10 cellular contexts compared by ENCODE assay signal in genomic region chr14:52402812-52403526, GRCh38.
DNase-seq lines count a peak whose midpoint lies in the region; ATAC-seq lines count a peak whose summit lies in the region.
"Had no signal": no experiment of that assay in that cellular context is flagged by ENCODE, and none has a peak within 500 bp of the region (broad histone marks: within the 10 kb centered on the region; RNA-seq: fewer than 3 reads in every experiment).

No MANE protein-coding gene starts in this region.

- no peak overlapping the region for H3K4me3 Mint-ChIP-seq in activated T-helper 2 cell treated with anti-CD3 and anti-CD28 coated beads, Interferon-gamma antibody, Interleukin-2, Interleukin-4, amounts not matched to agents 10 μg/mL and 5 μg/mL and 100 μg/mL, durations not matched to agents 14 hours and 24 hours and 36 hours (ENCODE audit: low read depth)
- no peak overlapping the region for H3K4me3 Mint-ChIP-seq in stimulated activated naive CD8-positive, alpha-beta T cell treated with anti-CD3 and anti-CD28 coated beads, Interleukin-15, Interleukin-2, amounts not matched to agents 100 ng/mL and 50 ng/mL, for 24 hours

- intact Hi-C loops in activated T-helper 2 cell treated with anti-CD3 and anti-CD28 coated beads, Interferon-gamma antibody, Interleukin-2, Interleukin-4, amounts not matched to agents 10 μg/mL and 5 μg/mL and 100 μg/mL, durations not matched to agents 14 hours and 24 hours and 36 hours (cut with micrococcal nuclease): loop anchor here (1.0 to 5.0 kb wide), 7 partner anchors 10 to 149 kb away; partner anchors contain the start of genes GPR137C and TXNDC16

- peak; percentile 29 for DNase-seq in activated naive CD4-positive, alpha-beta T cell treated with Interleukin-2 at 50 U/mL for 16 hours
- no peak for DNase-seq in activated naive CD4-positive, alpha-beta T cell (lab: John Stamatoyannopoulos, UW)
- no peak for DNase-seq in activated T-helper 2 cell treated with anti-CD3 and anti-CD28 coated beads, Interferon-gamma antibody, Interleukin-2, Interleukin-4, amounts not matched to agents 10 μg/mL and 5 μg/mL and 100 μg/mL, durations not matched to agents 14 hours and 24 hours and 36 hours (ENCODE audit: low spot score)
- DNase-seq in SIG-M5 treated with dmso at 0.1 percent for 504 hours (lab: John Stamatoyannopoulos, UW; ENCODE audit: unreplicated experiment): no peak
- no peak for DNase-seq in NCI-H187 (lab: John Stamatoyannopoulos, UW)
- DNase-seq in SW 1271 (lab: John Stamatoyannopoulos, UW): no peak
- DNase-seq: H7 had no signal

- H3K36me3 Mint-ChIP-seq in activated T-helper 2 cell treated with anti-CD3 and anti-CD28 coated beads, Interferon-gamma antibody, Interleukin-2, Interleukin-4, amounts not matched to agents 10 μg/mL and 5 μg/mL and 100 μg/mL, durations not matched to agents 14 hours and 24 hours and 36 hours (ENCODE audit: low read depth): peaks cover 19% of the 10 kb centered on the region
- no peaks in the 10 kb centered on the region for H3K36me3 Mint-ChIP-seq in stimulated activated naive CD8-positive, alpha-beta T cell treated with anti-CD3 and anti-CD28 coated beads, Interleukin-15, Interleukin-2, amounts not matched to agents 100 ng/mL and 50 ng/mL, for 24 hours (ENCODE audit: low read depth)
- H3K36me3 Mint-ChIP-seq: CD14-positive monocyte had no signal

- peak overlapping the region; percentile 47 for H3K27ac Mint-ChIP-seq in activated T-helper 2 cell treated with anti-CD3 and anti-CD28 coated beads, Interferon-gamma antibody, Interleukin-2, Interleukin-4, amounts not matched to agents 10 μg/mL and 5 μg/mL and 100 μg/mL, durations not matched to agents 14 hours and 24 hours and 36 hours
- peak overlapping the region; percentile 54 for H3K27ac Mint-ChIP-seq in stimulated activated naive CD8-positive, alpha-beta T cell treated with anti-CD3 and anti-CD28 coated beads, Interleukin-15, Interleukin-2, amounts not matched to agents 100 ng/mL and 50 ng/mL, for 24 hours

- H3K4me1 Mint-ChIP-seq in activated T-helper 2 cell treated with anti-CD3 and anti-CD28 coated beads, Interferon-gamma antibody, Interleukin-2, Interleukin-4, amounts not matched to agents 10 μg/mL and 5 μg/mL and 100 μg/mL, durations not matched to agents 14 hours and 24 hours and 36 hours (ENCODE audit: low read depth): peaks cover 69% of the 10 kb centered on the region
- H3K4me1 Mint-ChIP-seq in stimulated activated naive CD8-positive, alpha-beta T cell treated with anti-CD3 and anti-CD28 coated beads, Interleukin-15, Interleukin-2, amounts not matched to agents 100 ng/mL and 50 ng/mL, for 24 hours (ENCODE audit: low read depth): peaks cover 53% of the 10 kb centered on the region

- no peaks in the 10 kb centered on the region for H3K27me3 Mint-ChIP-seq in activated T-helper 2 cell treated with anti-CD3 and anti-CD28 coated beads, Interferon-gamma antibody, Interleukin-2, Interleukin-4, amounts not matched to agents 10 μg/mL and 5 μg/mL and 100 μg/mL, durations not matched to agents 14 hours and 24 hours and 36 hours (ENCODE audit: low read depth)
- H3K27me3 Mint-ChIP-seq in stimulated activated naive CD8-positive, alpha-beta T cell treated with anti-CD3 and anti-CD28 coated beads, Interleukin-15, Interleukin-2, amounts not matched to agents 100 ng/mL and 50 ng/mL, for 24 hours: peaks cover 11% of the 10 kb centered on the region

- peaks cover 8% of the 10 kb centered on the region for H3K9me3 Mint-ChIP-seq in activated T-helper 2 cell treated with anti-CD3 and anti-CD28 coated beads, Interferon-gamma antibody, Interleukin-2, Interleukin-4, amounts not matched to agents 10 μg/mL and 5 μg/mL and 100 μg/mL, durations not matched to agents 14 hours and 24 hours and 36 hours
- H3K9me3 Mint-ChIP-seq in stimulated activated naive CD8-positive, alpha-beta T cell treated with anti-CD3 and anti-CD28 coated beads, Interleukin-15, Interleukin-2, amounts not matched to agents 100 ng/mL and 50 ng/mL, for 24 hours: no peaks in the 10 kb centered on the region

- ATAC-seq in HG03175 (IDR thresholded peaks at IDR 0.05; ENCODE audit: unreplicated experiment): peak; percentile 78
